ENCODE assay signal across 1 cellular context in the genomic region with DNA sequence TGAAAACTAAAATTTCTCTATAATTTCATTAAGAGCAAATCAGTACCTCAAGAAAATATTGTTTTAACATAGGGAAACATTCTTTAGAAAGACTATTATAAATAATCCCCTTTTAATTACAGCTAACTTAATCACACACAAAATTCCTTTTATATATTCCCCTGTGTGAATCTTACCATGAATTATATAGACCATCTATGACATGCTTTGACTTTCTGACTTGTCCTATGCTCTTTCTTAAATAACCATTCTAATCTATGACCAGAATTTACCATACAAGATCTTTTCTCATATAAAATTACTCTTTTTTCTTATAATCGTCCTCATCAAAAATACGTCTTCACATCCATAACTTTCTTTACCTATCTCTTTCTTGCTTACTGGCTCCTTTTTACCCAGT.
TF ChIP-seq lines count a peak whose summit lies in the region.

No MANE protein-coding gene starts in this region.

TF ChIP-seq in GM23338, 12 proteins besides CTCF, POLR2A, EP300 and RAD21 (continued from another document):
- TF ChIP-seq ZNF462 (CRISPR knock-in tag; IDR thresholded peaks at IDR 0.05) (no peak), EZH2phosphoT487 (IDR thresholded peaks at IDR 0.05; ENCODE audit: unreplicated experiment) (no peak), CREB1 (CRISPR knock-in tag; IDR thresholded peaks at IDR 0.05; ENCODE audit: low read depth) (no peak), JUNB (IDR thresholded peaks at IDR 0.05; ENCODE audit: unreplicated experiment) (no peak), EZH2 (IDR thresholded peaks at IDR 0.05; ENCODE audit: low read depth, unreplicated experiment) (no peak), NANOG (IDR thresholded peaks at IDR 0.05; ENCODE audit: borderline replicate concordance) (no peak), ZNF331 (CRISPR knock-in tag; IDR thresholded peaks at IDR 0.05; ENCODE audit: low read depth) (no peak)
- TF ChIP-seq, protein P1, sequence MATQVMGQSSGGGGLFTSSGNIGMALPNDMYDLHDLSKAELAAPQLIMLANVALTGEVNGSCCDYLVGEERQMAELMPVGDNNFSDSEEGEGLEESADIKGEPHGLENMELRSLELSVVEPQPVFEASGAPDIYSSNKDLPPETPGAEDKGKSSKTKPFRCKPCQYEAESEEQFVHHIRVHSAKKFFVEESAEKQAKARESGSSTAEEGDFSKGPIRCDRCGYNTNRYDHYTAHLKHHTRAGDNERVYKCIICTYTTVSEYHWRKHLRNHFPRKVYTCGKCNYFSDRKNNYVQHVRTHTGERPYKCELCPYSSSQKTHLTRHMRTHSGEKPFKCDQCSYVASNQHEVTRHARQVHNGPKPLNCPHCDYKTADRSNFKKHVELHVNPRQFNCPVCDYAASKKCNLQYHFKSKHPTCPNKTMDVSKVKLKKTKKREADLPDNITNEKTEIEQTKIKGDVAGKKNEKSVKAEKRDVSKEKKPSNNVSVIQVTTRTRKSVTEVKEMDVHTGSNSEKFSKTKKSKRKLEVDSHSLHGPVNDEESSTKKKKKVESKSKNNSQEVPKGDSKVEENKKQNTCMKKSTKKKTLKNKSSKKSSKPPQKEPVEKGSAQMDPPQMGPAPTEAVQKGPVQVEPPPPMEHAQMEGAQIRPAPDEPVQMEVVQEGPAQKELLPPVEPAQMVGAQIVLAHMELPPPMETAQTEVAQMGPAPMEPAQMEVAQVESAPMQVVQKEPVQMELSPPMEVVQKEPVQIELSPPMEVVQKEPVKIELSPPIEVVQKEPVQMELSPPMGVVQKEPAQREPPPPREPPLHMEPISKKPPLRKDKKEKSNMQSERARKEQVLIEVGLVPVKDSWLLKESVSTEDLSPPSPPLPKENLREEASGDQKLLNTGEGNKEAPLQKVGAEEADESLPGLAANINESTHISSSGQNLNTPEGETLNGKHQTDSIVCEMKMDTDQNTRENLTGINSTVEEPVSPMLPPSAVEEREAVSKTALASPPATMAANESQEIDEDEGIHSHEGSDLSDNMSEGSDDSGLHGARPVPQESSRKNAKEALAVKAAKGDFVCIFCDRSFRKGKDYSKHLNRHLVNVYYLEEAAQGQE (IDR thresholded peaks at IDR 0.05; ENCODE audit: unreplicated experiment): no peak
